ENCODE assay signal across 1 cellular context in the genomic region with DNA sequence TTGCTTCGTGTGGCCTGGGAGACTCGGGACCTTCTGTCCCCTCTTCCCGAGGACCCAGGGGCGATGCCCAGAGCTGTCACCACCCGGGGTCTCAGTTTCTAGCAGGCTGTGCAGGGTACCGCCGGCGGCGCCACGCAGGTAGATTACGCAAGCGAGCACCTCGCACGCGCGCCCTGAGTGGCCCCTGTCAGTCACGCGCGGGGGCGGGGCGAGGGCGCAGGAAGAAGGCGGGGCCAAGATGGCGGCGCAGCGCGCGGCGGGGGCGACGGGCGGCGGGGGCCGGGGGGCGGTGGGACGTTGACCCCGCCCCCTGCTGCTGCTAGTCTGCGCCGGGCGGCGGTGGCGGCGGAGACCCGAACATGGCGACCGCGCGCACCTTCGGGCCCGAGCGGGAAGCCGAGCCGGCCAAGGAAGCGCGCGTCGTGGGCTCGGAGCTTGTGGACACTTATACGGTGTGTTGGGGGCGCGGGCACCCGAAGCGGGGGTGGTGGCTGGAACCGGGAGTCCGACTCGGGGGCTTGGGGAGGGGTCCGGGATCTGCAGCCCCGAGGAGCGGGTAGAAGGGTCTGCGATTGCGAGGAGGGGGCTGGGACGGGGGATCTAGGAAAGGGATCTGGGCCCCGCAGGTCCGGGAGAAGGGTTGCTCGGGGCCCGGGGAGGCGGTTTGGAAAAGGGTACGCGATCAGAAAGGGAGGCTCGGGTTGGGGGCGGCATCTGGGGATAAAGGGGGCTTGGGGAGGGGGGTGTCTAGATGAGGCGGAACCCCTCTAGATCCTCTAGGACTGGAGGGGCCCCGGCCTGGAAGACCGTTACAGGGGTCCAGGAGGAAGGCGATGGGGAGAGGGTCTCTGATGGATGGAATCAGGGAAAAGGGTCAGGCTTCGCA.
TF ChIP-seq lines count a peak whose summit lies in the region.

A gene (plus strand): TSS at position 322 of the 886 bp plus-strand sequence. CDS start 38 bp downstream, at position 360.

TF ChIP-seq in WTC11, 78 proteins besides CTCF, POLR2A, EP300 and RAD21 (continued from another document):
- TF ChIP-seq, protein P1, sequence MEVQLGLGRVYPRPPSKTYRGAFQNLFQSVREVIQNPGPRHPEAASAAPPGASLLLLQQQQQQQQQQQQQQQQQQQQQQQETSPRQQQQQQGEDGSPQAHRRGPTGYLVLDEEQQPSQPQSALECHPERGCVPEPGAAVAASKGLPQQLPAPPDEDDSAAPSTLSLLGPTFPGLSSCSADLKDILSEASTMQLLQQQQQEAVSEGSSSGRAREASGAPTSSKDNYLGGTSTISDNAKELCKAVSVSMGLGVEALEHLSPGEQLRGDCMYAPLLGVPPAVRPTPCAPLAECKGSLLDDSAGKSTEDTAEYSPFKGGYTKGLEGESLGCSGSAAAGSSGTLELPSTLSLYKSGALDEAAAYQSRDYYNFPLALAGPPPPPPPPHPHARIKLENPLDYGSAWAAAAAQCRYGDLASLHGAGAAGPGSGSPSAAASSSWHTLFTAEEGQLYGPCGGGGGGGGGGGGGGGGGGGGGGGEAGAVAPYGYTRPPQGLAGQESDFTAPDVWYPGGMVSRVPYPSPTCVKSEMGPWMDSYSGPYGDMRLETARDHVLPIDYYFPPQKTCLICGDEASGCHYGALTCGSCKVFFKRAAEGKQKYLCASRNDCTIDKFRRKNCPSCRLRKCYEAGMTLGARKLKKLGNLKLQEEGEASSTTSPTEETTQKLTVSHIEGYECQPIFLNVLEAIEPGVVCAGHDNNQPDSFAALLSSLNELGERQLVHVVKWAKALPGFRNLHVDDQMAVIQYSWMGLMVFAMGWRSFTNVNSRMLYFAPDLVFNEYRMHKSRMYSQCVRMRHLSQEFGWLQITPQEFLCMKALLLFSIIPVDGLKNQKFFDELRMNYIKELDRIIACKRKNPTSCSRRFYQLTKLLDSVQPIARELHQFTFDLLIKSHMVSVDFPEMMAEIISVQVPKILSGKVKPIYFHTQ (CRISPR knock-in tag; IDR thresholded peaks at IDR 0.05), result no peak
- TF ChIP-seq, protein P2, sequence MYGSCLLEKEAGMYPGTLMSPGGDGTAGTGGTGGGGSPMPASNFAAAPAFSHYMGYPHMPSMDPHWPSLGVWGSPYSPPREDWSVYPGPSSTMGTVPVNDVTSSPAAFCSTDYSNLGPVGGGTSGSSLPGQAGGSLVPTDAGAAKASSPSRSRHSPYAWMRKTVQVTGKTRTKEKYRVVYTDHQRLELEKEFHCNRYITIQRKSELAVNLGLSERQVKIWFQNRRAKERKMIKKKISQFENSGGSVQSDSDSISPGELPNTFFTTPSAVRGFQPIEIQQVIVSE (CRISPR knock-in tag; IDR thresholded peaks at IDR 0.05; ENCODE audit: borderline replicate concordance), result no peak
- TF ChIP-seq ZNF416 (CRISPR knock-in tag; IDR thresholded peaks at IDR 0.05) (no peak), CREM (CRISPR knock-in tag; IDR thresholded peaks at IDR 0.05) (no peak), ZNF121 (CRISPR knock-in tag; IDR thresholded peaks at IDR 0.05) (no peak), EMX1 (CRISPR knock-in tag; IDR thresholded peaks at IDR 0.05) (no peak), ZNF232 (CRISPR knock-in tag; IDR thresholded peaks at IDR 0.05) (peak; percentile 81; the same call in 1 of the 2 replicates), SP1 (CRISPR knock-in tag; conservative IDR thresholded peaks at IDR 0.05) (0 out of 2 replicates have a peak, but pooled peaks have one; percentile 61), HMGA2 (CRISPR knock-in tag; IDR thresholded peaks at IDR 0.05) (no peak), OVOL2 (CRISPR knock-in tag; IDR thresholded peaks at IDR 0.05; ENCODE audit: borderline replicate concordance) (no peak), GABPB1 (CRISPR knock-in tag; IDR thresholded peaks at IDR 0.05) (peak; percentile 63), MXD4 (CRISPR knock-in tag; IDR thresholded peaks at IDR 0.05; ENCODE audit: borderline replicate concordance) (no peak), FOXJ3 (CRISPR knock-in tag; IDR thresholded peaks at IDR 0.05; ENCODE audit: borderline replicate concordance) (no peak), NFE2L1 (CRISPR knock-in tag; IDR thresholded peaks at IDR 0.05) (no peak), NFATC4 (CRISPR knock-in tag; IDR thresholded peaks at IDR 0.05) (no peak), IRF2 (CRISPR knock-in tag; IDR thresholded peaks at IDR 0.05; ENCODE audit: borderline replicate concordance, low read depth) (no peak), NR1H2 (CRISPR knock-in tag; IDR thresholded peaks at IDR 0.05) (no peak), TP53 (CRISPR knock-in tag; IDR thresholded peaks at IDR 0.05) (no peak), SMAD3 (CRISPR knock-in tag; IDR thresholded peaks at IDR 0.05; ENCODE audit: borderline replicate concordance) (no peak), NR2C2 (CRISPR knock-in tag; IDR thresholded peaks at IDR 0.05) (no peak), PRRX2 (CRISPR knock-in tag; IDR thresholded peaks at IDR 0.05) (no peak), ZNF317 (CRISPR knock-in tag; IDR thresholded peaks at IDR 0.05; ENCODE audit: borderline replicate concordance, low read depth) (no peak), ZNF263 (CRISPR knock-in tag; IDR thresholded peaks at IDR 0.05; ENCODE audit: low read depth) (no peak), ZNF138 (CRISPR knock-in tag; conservative IDR thresholded peaks at IDR 0.05) (no peak), ZNF671 (CRISPR knock-in tag; IDR thresholded peaks at IDR 0.05) (no peak), ZNF219 (CRISPR knock-in tag; IDR thresholded peaks at IDR 0.05; ENCODE audit: borderline replicate concordance) (no peak), FOXP1 (CRISPR knock-in tag; IDR thresholded peaks at IDR 0.05; ENCODE audit: borderline replicate concordance) (no peak)
- TF ChIP-seq, protein P3, sequence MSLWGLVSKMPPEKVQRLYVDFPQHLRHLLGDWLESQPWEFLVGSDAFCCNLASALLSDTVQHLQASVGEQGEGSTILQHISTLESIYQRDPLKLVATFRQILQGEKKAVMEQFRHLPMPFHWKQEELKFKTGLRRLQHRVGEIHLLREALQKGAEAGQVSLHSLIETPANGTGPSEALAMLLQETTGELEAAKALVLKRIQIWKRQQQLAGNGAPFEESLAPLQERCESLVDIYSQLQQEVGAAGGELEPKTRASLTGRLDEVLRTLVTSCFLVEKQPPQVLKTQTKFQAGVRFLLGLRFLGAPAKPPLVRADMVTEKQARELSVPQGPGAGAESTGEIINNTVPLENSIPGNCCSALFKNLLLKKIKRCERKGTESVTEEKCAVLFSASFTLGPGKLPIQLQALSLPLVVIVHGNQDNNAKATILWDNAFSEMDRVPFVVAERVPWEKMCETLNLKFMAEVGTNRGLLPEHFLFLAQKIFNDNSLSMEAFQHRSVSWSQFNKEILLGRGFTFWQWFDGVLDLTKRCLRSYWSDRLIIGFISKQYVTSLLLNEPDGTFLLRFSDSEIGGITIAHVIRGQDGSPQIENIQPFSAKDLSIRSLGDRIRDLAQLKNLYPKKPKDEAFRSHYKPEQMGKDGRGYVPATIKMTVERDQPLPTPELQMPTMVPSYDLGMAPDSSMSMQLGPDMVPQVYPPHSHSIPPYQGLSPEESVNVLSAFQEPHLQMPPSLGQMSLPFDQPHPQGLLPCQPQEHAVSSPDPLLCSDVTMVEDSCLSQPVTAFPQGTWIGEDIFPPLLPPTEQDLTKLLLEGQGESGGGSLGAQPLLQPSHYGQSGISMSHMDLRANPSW (CRISPR knock-in tag; conservative IDR thresholded peaks at IDR 0.05; ENCODE audit: low read depth), result no peak
- TF ChIP-seq, protein P4, sequence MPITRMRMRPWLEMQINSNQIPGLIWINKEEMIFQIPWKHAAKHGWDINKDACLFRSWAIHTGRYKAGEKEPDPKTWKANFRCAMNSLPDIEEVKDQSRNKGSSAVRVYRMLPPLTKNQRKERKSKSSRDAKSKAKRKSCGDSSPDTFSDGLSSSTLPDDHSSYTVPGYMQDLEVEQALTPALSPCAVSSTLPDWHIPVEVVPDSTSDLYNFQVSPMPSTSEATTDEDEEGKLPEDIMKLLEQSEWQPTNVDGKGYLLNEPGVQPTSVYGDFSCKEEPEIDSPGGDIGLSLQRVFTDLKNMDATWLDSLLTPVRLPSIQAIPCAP (CRISPR knock-in tag; IDR thresholded peaks at IDR 0.05), result no peak
- TF ChIP-seq, protein P5, sequence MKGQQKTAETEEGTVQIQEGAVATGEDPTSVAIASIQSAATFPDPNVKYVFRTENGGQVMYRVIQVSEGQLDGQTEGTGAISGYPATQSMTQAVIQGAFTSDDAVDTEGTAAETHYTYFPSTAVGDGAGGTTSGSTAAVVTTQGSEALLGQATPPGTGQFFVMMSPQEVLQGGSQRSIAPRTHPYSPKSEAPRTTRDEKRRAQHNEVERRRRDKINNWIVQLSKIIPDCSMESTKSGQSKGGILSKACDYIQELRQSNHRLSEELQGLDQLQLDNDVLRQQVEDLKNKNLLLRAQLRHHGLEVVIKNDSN (CRISPR knock-in tag; IDR thresholded peaks at IDR 0.05), result peak; percentile 72
- TF ChIP-seq, protein P6, sequence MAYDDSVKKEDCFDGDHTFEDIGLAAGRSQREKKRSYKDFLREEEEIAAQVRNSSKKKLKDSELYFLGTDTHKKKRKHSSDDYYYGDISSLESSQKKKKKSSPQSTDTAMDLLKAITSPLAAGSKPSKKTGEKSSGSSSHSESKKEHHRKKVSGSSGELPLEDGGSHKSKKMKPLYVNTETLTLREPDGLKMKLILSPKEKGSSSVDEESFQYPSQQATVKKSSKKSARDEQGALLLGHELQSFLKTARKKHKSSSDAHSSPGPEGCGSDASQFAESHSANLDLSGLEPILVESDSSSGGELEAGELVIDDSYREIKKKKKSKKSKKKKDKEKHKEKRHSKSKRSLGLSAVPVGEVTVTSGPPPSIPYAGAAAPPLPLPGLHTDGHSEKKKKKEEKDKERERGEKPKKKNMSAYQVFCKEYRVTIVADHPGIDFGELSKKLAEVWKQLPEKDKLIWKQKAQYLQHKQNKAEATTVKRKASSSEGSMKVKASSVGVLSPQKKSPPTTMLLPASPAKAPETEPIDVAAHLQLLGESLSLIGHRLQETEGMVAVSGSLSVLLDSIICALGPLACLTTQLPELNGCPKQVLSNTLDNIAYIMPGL (CRISPR knock-in tag; IDR thresholded peaks at IDR 0.05), result no peak
- TF ChIP-seq, protein P7, sequence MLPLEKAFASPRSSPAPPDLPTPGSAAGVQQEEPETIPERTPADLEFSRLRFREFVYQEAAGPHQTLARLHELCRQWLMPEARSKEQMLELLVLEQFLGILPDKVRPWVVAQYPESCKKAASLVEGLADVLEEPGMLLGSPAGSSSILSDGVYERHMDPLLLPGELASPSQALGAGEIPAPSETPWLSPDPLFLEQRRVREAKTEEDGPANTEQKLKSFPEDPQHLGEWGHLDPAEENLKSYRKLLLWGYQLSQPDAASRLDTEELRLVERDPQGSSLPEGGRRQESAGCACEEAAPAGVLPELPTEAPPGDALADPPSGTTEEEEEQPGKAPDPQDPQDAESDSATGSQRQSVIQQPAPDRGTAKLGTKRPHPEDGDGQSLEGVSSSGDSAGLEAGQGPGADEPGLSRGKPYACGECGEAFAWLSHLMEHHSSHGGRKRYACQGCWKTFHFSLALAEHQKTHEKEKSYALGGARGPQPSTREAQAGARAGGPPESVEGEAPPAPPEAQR (CRISPR knock-in tag; IDR thresholded peaks at IDR 0.05), result no peak
- TF ChIP-seq, protein P8, sequence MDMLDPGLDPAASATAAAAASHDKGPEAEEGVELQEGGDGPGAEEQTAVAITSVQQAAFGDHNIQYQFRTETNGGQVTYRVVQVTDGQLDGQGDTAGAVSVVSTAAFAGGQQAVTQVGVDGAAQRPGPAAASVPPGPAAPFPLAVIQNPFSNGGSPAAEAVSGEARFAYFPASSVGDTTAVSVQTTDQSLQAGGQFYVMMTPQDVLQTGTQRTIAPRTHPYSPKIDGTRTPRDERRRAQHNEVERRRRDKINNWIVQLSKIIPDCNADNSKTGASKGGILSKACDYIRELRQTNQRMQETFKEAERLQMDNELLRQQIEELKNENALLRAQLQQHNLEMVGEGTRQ (CRISPR knock-in tag; IDR thresholded peaks at IDR 0.05), result peak; percentile 76
- TF ChIP-seq, protein P9, sequence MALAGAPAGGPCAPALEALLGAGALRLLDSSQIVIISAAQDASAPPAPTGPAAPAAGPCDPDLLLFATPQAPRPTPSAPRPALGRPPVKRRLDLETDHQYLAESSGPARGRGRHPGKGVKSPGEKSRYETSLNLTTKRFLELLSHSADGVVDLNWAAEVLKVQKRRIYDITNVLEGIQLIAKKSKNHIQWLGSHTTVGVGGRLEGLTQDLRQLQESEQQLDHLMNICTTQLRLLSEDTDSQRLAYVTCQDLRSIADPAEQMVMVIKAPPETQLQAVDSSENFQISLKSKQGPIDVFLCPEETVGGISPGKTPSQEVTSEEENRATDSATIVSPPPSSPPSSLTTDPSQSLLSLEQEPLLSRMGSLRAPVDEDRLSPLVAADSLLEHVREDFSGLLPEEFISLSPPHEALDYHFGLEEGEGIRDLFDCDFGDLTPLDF (CRISPR knock-in tag; IDR thresholded peaks at IDR 0.05), result no peak
- TF ChIP-seq, protein P10, sequence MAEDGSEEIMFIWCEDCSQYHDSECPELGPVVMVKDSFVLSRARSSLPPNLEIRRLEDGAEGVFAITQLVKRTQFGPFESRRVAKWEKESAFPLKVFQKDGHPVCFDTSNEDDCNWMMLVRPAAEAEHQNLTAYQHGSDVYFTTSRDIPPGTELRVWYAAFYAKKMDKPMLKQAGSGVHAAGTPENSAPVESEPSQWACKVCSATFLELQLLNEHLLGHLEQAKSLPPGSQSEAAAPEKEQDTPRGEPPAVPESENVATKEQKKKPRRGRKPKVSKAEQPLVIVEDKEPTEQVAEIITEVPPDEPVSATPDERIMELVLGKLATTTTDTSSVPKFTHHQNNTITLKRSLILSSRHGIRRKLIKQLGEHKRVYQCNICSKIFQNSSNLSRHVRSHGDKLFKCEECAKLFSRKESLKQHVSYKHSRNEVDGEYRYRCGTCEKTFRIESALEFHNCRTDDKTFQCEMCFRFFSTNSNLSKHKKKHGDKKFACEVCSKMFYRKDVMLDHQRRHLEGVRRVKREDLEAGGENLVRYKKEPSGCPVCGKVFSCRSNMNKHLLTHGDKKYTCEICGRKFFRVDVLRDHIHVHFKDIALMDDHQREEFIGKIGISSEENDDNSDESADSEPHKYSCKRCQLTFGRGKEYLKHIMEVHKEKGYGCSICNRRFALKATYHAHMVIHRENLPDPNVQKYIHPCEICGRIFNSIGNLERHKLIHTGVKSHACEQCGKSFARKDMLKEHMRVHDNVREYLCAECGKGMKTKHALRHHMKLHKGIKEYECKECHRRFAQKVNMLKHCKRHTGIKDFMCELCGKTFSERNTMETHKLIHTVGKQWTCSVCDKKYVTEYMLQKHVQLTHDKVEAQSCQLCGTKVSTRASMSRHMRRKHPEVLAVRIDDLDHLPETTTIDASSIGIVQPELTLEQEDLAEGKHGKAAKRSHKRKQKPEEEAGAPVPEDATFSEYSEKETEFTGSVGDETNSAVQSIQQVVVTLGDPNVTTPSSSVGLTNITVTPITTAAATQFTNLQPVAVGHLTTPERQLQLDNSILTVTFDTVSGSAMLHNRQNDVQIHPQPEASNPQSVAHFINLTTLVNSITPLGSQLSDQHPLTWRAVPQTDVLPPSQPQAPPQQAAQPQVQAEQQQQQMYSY (CRISPR knock-in tag; IDR thresholded peaks at IDR 0.05), result no peak
- TF ChIP-seq, protein P11, sequence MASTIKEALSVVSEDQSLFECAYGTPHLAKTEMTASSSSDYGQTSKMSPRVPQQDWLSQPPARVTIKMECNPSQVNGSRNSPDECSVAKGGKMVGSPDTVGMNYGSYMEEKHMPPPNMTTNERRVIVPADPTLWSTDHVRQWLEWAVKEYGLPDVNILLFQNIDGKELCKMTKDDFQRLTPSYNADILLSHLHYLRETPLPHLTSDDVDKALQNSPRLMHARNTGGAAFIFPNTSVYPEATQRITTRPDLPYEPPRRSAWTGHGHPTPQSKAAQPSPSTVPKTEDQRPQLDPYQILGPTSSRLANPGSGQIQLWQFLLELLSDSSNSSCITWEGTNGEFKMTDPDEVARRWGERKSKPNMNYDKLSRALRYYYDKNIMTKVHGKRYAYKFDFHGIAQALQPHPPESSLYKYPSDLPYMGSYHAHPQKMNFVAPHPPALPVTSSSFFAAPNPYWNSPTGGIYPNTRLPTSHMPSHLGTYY (CRISPR knock-in tag; IDR thresholded peaks at IDR 0.05), result no peak
- TF ChIP-seq, protein P12, sequence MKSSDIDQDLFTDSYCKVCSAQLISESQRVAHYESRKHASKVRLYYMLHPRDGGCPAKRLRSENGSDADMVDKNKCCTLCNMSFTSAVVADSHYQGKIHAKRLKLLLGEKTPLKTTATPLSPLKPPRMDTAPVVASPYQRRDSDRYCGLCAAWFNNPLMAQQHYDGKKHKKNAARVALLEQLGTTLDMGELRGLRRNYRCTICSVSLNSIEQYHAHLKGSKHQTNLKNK (CRISPR knock-in tag; IDR thresholded peaks at IDR 0.05), result no peak
